ENCODE assay signal across 19 cellular contexts in the genomic region with DNA sequence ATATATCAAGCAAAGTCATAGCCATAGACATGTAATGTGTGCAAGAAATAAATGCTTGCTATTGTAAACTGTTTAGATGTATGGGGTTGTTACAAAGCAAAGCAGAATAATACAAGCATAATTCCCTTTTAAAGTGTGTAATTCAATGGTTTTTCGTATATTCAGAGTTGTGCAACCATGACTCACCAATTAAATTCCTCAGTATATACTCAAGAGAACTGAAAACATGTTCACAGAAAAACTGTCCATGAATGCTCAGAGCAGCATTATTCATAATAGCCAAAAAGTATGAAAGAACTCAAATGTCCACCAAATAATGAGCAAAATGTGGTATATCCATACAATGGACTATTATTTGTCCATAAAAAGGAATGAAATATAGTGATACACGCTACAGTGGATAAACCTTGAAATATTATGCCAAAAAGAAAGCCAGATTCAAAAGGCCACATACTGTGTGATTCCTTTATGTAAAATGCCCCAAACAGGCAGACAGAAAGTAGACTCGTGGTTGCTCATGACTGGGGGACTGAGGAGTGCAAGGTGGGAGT. TPM values are rescaled to one million over a fixed set of nuclear protein-coding genes. Genes with fewer than 3 reads are reported as not detected.
A peak's percentile ranks its signal among the peaks of the same experiment; 100 is the strongest.
DNase-seq lines count a peak whose midpoint lies in the region; TF ChIP-seq lines count a peak whose summit lies in the region.
"Had no signal": no experiment of that assay in that cellular context is flagged by ENCODE, and none has a peak within 500 bp of the region (broad histone marks: within the 10 kb centered on the region; RNA-seq: fewer than 3 reads in every experiment).

No MANE protein-coding gene starts in this region.

- no peak overlapping the region for H3T11ph ChIP-seq in H9 (ENCODE audit: low read length)

- no peak overlapping the region for H2BK5ac ChIP-seq in mesenchymal stem cell (ENCODE audit: low read depth, low read length, poor library complexity, severe bottlenecking)
- no peak overlapping the region for H2BK5ac ChIP-seq in H9 (ENCODE audit: insufficient read length, low read length)

- DNase-seq in ELR (ENCODE audit: low read depth), result peak; percentile 82
- peak; percentile 67 for DNase-seq in NCI-H226
- peak; percentile 81 for DNase-seq in choroid plexus epithelial cell (ENCODE audit: low read depth)
- DNase-seq in mesenchymal stem cell, result peak; percentile 71
- no peak for DNase-seq in glomerular visceral epithelial cell (ENCODE audit: extremely low spot score)
- DNase-seq in activated gamma-delta T cell (lab: John Stamatoyannopoulos, UW), result no peak
- DNase-seq in T-helper 1 cell, result no peak
- DNase-seq in H9, result no peak
- DNase-seq: activated CD4-positive, alpha-beta memory T cell treated with anti-CD3 and anti-CD28 coated beads for 36 hours; activated effector memory CD4-positive, alpha-beta T cell treated with Interleukin-2 at 50 U/mL for 16 hours; CD4-positive, alpha-beta T cell; KG1; NCI-H187 treated with DMSO at 0.1 percent for 48 hours; NCI-H748 treated with DMSO at 0.1 percent for 48 hours; right lobe of liver; Right ventricle myocardium superior; stimulated activated naive B cell treated with anti-CD40 and anti-IgM and Interleukin-4, amounts not matched to agents 10 μg/mL and 1 μg/mL and 100 μg/mL, for 72 hours; uterus had no signal

- H3K27me3 ChIP-seq in mesenchymal stem cell (ENCODE audit: control insufficient read depth in 1 of 2, insufficient read depth in 1 of 2, low read length in 2 of 2) (no peaks in the 10 kb centered on the region), H9 (ENCODE audit: insufficient read depth, low read length) (no peaks in the 10 kb centered on the region)
- H3K27me3 ChIP-seq: cardiac muscle cell, right lobe of liver, uterus had no signal

- no peaks in the 10 kb centered on the region; a peak in 1 of 7 replicates for H3K36me3 Mint-ChIP-seq in H9 (ENCODE audit: insufficient read depth in 1 of 3, low read depth in 3 of 3)
- H3K36me3 Mint-ChIP-seq: activated CD4-positive, alpha-beta memory T cell treated with anti-CD3 and anti-CD28 coated beads for 36 hours had no signal

- no peak overlapping the region for H3K4me3 Mint-ChIP-seq in H9
- H3K4me3 Mint-ChIP-seq: activated CD4-positive, alpha-beta memory T cell treated with anti-CD3 and anti-CD28 coated beads for 36 hours; CD4-positive, alpha-beta T cell; stimulated activated naive B cell treated with anti-CD40 and anti-IgM and Interleukin-4, amounts not matched to agents 10 μg/mL and 1 μg/mL and 100 μg/mL, for 72 hours had no signal

- H3K27ac ChIP-seq in mesenchymal stem cell (ENCODE audit: low read length, poor library complexity, severe bottlenecking), result no peak overlapping the region
- H3K27ac ChIP-seq in H9 (ENCODE audit: insufficient read length, low read depth, low read length), result no peak overlapping the region
- H3K27ac ChIP-seq: cardiac muscle cell, right lobe of liver, uterus had no signal

- H3K23ac ChIP-seq in mesenchymal stem cell (ENCODE audit: low read length in 2 of 2) (no peak overlapping the region), H9 (ENCODE audit: insufficient read length, low read depth, low read length) (no peak overlapping the region)

- H3K56ac ChIP-seq in H9 (ENCODE audit: insufficient read length, low read depth, low read length), result no peak overlapping the region

- H2BK15ac ChIP-seq in mesenchymal stem cell (ENCODE audit: low read depth, poor library complexity, severe bottlenecking), result no peak overlapping the region
- no peak overlapping the region for H2BK15ac ChIP-seq in H9 (ENCODE audit: low read depth, low read length)

- H3K9ac ChIP-seq in mesenchymal stem cell (ENCODE audit: low read length) (no peak overlapping the region), H9 (ENCODE audit: extremely low read depth, insufficient read length, low read length) (no peak overlapping the region)

- H4K8ac ChIP-seq in mesenchymal stem cell (ENCODE audit: low read length), result no peak overlapping the region
- H4K8ac ChIP-seq in H9 (replicated peaks; ENCODE audit: insufficient read length, low read depth, low read length), result no peak overlapping the region

- WGBS in mesenchymal stem cell, result 76% methylated on average over 1 of the region's 3 CpGs
- no CpG with 5 or more reads among the region's 3 CpGs for WGBS in H9 (ENCODE audit: extremely low coverage, insufficient read length, low lambda C conversion rate)

- no peak overlapping the region for H3K27ac Mint-ChIP-seq in H9
- H3K27ac Mint-ChIP-seq: activated CD4-positive, alpha-beta memory T cell treated with anti-CD3 and anti-CD28 coated beads for 36 hours; CD4-positive, alpha-beta T cell; stimulated activated naive B cell treated with anti-CD40 and anti-IgM and Interleukin-4, amounts not matched to agents 10 μg/mL and 1 μg/mL and 100 μg/mL, for 72 hours had no signal

- no peaks in the 10 kb centered on the region for H3K4me1 Mint-ChIP-seq in H9

- TF ChIP-seq CTCF in choroid plexus epithelial cell (conservative IDR thresholded peaks at IDR 0.05; ENCODE audit: low read depth, low read length), result no peak
- no peak for TF ChIP-seq CTCF in H9 (conservative IDR thresholded peaks at IDR 0.05)

- H2AK5ac ChIP-seq in mesenchymal stem cell (ENCODE audit: low read length, severe bottlenecking), result no peak overlapping the region
- H2AK5ac ChIP-seq in H9 (ENCODE audit: insufficient read length, low read length), result no peak overlapping the region

- H3K4me2 ChIP-seq in mesenchymal stem cell (ENCODE audit: low read length, poor library complexity, severe bottlenecking) (no peak overlapping the region), H9 (ENCODE audit: insufficient read depth, insufficient read length, low read length) (no peak overlapping the region)

- no peaks in the 10 kb centered on the region for H4K20me1 ChIP-seq in H9 (ENCODE audit: control insufficient read depth, insufficient read depth, insufficient read length)

- no peak overlapping the region for H3K18ac ChIP-seq in mesenchymal stem cell (ENCODE audit: low read depth in 1 of 2, low read length in 2 of 2)
- H3K18ac ChIP-seq in H9 (ENCODE audit: insufficient read length, low read depth, low read length), result no peak overlapping the region

- H3K9me3 ChIP-seq in mesenchymal stem cell (ENCODE audit: control insufficient read depth, low read length) (no peaks in the 10 kb centered on the region), H9 (ENCODE audit: control insufficient read depth, low read depth, low read length) (no peaks in the 10 kb centered on the region)
- H3K9me3 ChIP-seq: right lobe of liver, uterus had no signal

- no peak overlapping the region for H3K14ac ChIP-seq in mesenchymal stem cell (ENCODE audit: low read length in 2 of 2)
- H3K14ac ChIP-seq in H9 (ENCODE audit: insufficient read depth, low read length), result no peak overlapping the region

- no peaks in the 10 kb centered on the region for H3K23me2 ChIP-seq in H9 (ENCODE audit: insufficient read length, low read depth, low read length, poor library complexity, severe bottlenecking)

- H2AFZ ChIP-seq in mesenchymal stem cell (ENCODE audit: low read depth, low read length) (no peak overlapping the region), H9 (ENCODE audit: low read length) (no peak overlapping the region)

- H3K4me3 ChIP-seq in choroid plexus epithelial cell (ENCODE audit: low read depth, low read length) (no peak overlapping the region), mesenchymal stem cell (ENCODE audit: insufficient read depth in 1 of 2, low read depth in 1 of 2, low read length in 2 of 2) (no peak overlapping the region)
- H3K4me3 ChIP-seq: cardiac muscle cell, right lobe of liver, uterus had no signal

- no peak overlapping the region for H2BK20ac ChIP-seq in H9 (ENCODE audit: low read depth, low read length, poor library complexity, severe bottlenecking)

- no peaks in the 10 kb centered on the region; a peak in 1 of 5 replicates for H3K9me3 Mint-ChIP-seq in H9
- H3K9me3 Mint-ChIP-seq: activated CD4-positive, alpha-beta memory T cell treated with anti-CD3 and anti-CD28 coated beads for 36 hours; CD4-positive, alpha-beta T cell; stimulated activated naive B cell treated with anti-CD40 and anti-IgM and Interleukin-4, amounts not matched to agents 10 μg/mL and 1 μg/mL and 100 μg/mL, for 72 hours had no signal

- H4K5ac ChIP-seq in H9 (ENCODE audit: insufficient read length, low read depth, low read length), result no peak overlapping the region

- no peak overlapping the region for H2BK12ac ChIP-seq in mesenchymal stem cell (ENCODE audit: low read length in 2 of 2)
- no peak overlapping the region for H2BK12ac ChIP-seq in H9 (ENCODE audit: insufficient read length, low read depth, low read length)

- peaks cover 6% of the 10 kb centered on the region for H3K79me1 ChIP-seq in mesenchymal stem cell (replicated peaks; ENCODE audit: low read length, poor library complexity, severe bottlenecking)
- H3K79me1 ChIP-seq in H9 (ENCODE audit: insufficient read depth, low read depth, low read length, poor library complexity, severe bottlenecking), result peaks cover 2% of the 10 kb centered on the region

- H2BK120ac ChIP-seq in mesenchymal stem cell (ENCODE audit: low read depth, low read length) (no peak overlapping the region), H9 (ENCODE audit: low read depth, low read length, poor library complexity, severe bottlenecking) (no peak overlapping the region)

- H3K27me3 Mint-ChIP-seq in H9 (ENCODE audit: low read depth), result no peaks in the 10 kb centered on the region
- H3K27me3 Mint-ChIP-seq: activated CD4-positive, alpha-beta memory T cell treated with anti-CD3 and anti-CD28 coated beads for 36 hours; CD4-positive, alpha-beta T cell; stimulated activated naive B cell treated with anti-CD40 and anti-IgM and Interleukin-4, amounts not matched to agents 10 μg/mL and 1 μg/mL and 100 μg/mL, for 72 hours had no signal

- H3K36me3 ChIP-seq in mesenchymal stem cell (ENCODE audit: control insufficient read depth in 1 of 2, insufficient read depth in 2 of 2, low read depth in 1 of 2, low read length in 2 of 2), result no peaks in the 10 kb centered on the region
- H3K36me3 ChIP-seq: cardiac muscle cell, right lobe of liver, uterus had no signal

- H4K91ac ChIP-seq in mesenchymal stem cell (ENCODE audit: low read length) (no peak overlapping the region), H9 (ENCODE audit: insufficient read length, low read depth, low read length) (no peak overlapping the region)

- H3K4ac ChIP-seq in mesenchymal stem cell (ENCODE audit: low read depth in 1 of 2, low read length in 2 of 2) (no peak overlapping the region), H9 (ENCODE audit: low read depth, low read length) (no peak overlapping the region)

- peaks cover 5% of the 10 kb centered on the region for H3K4me1 ChIP-seq in mesenchymal stem cell (ENCODE audit: control insufficient read depth, insufficient read depth, low read depth, low read length)
- no peaks in the 10 kb centered on the region for H3K4me1 ChIP-seq in H9 (ENCODE audit: insufficient read depth, low read length)
- H3K4me1 ChIP-seq: uterus had no signal

- no peaks in the 10 kb centered on the region for H3K79me2 ChIP-seq in H9 (ENCODE audit: insufficient read depth, low read length)

RNA-seq across cellular contexts. Expression of a gene that starts 9.3 kb away (rescaled TPM):
- polyA plus RNA-seq in mesenchymal stem cell (2013, experiment 1 of 2), result 12.0 TPM
- 13.0 TPM for polyA plus RNA-seq in mesenchymal stem cell (2013, experiment 2 of 2)
- total RNA-seq in H9 (2021), result 13.9 and 14.5 TPM in 2 replicates

Comparison
In these comparisons a context has a peak if more than half of its experiments do, and no peak if none do; other contexts are left out.
1. DNase-seq: peak in ELR (single experiment), NCI-H226 (single experiment), choroid plexus epithelial cell (single experiment) and mesenchymal stem cell (single experiment); none in glomerular visceral epithelial cell (single experiment), activated gamma-delta T cell (single experiment), T-helper 1 cell (0 of 5) and H9 (single experiment).